3 cellular contexts compared by ENCODE assay signal in genomic region chr16:5616841-5617240, GRCh38.
TF ChIP-seq lines count a peak whose summit lies in the region.

No MANE protein-coding gene starts in this region.

TF ChIP-seq in SK-N-SH, 30 proteins besides CTCF, POLR2A, EP300 and RAD21:
- no peak for TF ChIP-seq RXRA (IDR thresholded peaks at IDR 0.05; ENCODE audit: borderline replicate concordance, low read depth)
- TF ChIP-seq SMC3 (IDR thresholded peaks at IDR 0.05; ENCODE audit: low read depth, low read length) = no peak
- TF ChIP-seq RFX5 (IDR thresholded peaks at IDR 0.05; ENCODE audit: low read length) = no peak
- TF ChIP-seq, protein P1, sequence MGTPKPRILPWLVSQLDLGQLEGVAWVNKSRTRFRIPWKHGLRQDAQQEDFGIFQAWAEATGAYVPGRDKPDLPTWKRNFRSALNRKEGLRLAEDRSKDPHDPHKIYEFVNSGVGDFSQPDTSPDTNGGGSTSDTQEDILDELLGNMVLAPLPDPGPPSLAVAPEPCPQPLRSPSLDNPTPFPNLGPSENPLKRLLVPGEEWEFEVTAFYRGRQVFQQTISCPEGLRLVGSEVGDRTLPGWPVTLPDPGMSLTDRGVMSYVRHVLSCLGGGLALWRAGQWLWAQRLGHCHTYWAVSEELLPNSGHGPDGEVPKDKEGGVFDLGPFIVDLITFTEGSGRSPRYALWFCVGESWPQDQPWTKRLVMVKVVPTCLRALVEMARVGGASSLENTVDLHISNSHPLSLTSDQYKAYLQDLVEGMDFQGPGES (IDR thresholded peaks at IDR 0.05; ENCODE audit: low read depth, low read length) = no peak
- no peak for TF ChIP-seq GABPA (IDR thresholded peaks at IDR 0.05; ENCODE audit: low read depth)
- TF ChIP-seq FOXM1 (IDR thresholded peaks at IDR 0.05; ENCODE audit: low read depth) = no peak
- TF ChIP-seq SIN3A (IDR thresholded peaks at IDR 0.05; ENCODE audit: borderline replicate concordance, low read depth, low read length) = no peak

TF ChIP-seq in SK-N-SH treated with all-trans-retinoic acid at 6 μM for 48 hours, 23 proteins besides CTCF, POLR2A, EP300 and RAD21:
- TF ChIP-seq SNAI2 (CRISPR knock-in tag; IDR thresholded peaks at IDR 0.05) = no peak
- no peak for TF ChIP-seq CREB5 (CRISPR knock-in tag; IDR thresholded peaks at IDR 0.05; ENCODE audit: low read depth)
- TF ChIP-seq ZNF70 (CRISPR knock-in tag; IDR thresholded peaks at IDR 0.05) = no peak
- TF ChIP-seq ESRRG (CRISPR knock-in tag; IDR thresholded peaks at IDR 0.05) = no peak
- no peak for TF ChIP-seq ZNF565 (CRISPR knock-in tag; conservative IDR thresholded peaks at IDR 0.05; ENCODE audit: low read depth)
- TF ChIP-seq TCF4 (CRISPR knock-in tag; IDR thresholded peaks at IDR 0.05; ENCODE audit: borderline replicate concordance) = no peak
- TF ChIP-seq TOX (CRISPR knock-in tag; IDR thresholded peaks at IDR 0.05; ENCODE audit: borderline replicate concordance) = no peak
- TF ChIP-seq RARB (CRISPR knock-in tag; IDR thresholded peaks at IDR 0.05) = no peak
- TF ChIP-seq ISL1 (CRISPR knock-in tag; IDR thresholded peaks at IDR 0.05) = no peak
- no peak for TF ChIP-seq ZC3H10 (CRISPR knock-in tag; IDR thresholded peaks at IDR 0.05)
- TF ChIP-seq ARNTL (CRISPR knock-in tag; IDR thresholded peaks at IDR 0.05; ENCODE audit: borderline replicate concordance, low read depth) = no peak
- TF ChIP-seq, protein P2, sequence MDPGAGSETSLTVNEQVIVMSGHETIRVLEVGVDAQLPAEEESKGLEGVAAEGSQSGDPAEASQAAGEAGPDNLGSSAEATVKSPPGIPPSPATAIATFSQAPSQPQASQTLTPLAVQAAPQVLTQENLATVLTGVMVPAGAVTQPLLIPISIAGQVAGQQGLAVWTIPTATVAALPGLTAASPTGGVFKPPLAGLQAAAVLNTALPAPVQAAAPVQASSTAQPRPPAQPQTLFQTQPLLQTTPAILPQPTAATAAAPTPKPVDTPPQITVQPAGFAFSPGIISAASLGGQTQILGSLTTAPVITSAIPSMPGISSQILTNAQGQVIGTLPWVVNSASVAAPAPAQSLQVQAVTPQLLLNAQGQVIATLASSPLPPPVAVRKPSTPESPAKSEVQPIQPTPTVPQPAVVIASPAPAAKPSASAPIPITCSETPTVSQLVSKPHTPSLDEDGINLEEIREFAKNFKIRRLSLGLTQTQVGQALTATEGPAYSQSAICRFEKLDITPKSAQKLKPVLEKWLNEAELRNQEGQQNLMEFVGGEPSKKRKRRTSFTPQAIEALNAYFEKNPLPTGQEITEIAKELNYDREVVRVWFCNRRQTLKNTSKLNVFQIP (CRISPR knock-in tag; IDR thresholded peaks at IDR 0.05; ENCODE audit: borderline replicate concordance, low read depth) = no peak
- TF ChIP-seq ZFP3 (CRISPR knock-in tag; IDR thresholded peaks at IDR 0.05) = no peak
- TF ChIP-seq CSDC2 (CRISPR knock-in tag; IDR thresholded peaks at IDR 0.05) = no peak
- TF ChIP-seq TSHZ2 (CRISPR knock-in tag; IDR thresholded peaks at IDR 0.05) = no peak
- no peak for TF ChIP-seq ZNF8 (CRISPR knock-in tag; IDR thresholded peaks at IDR 0.05)
TF ChIP-seq in SK-N-SH treated with all-trans-retinoic acid at 6 μM for 48 hours: peak in this region for 0.

TF ChIP-seq in H1, 55 proteins besides CTCF, POLR2A, EP300 and RAD21:
- TF ChIP-seq CHD2 (IDR thresholded peaks at IDR 0.05; ENCODE audit: low read length) = no peak
- TF ChIP-seq TCF12 (IDR thresholded peaks at IDR 0.05; ENCODE audit: low read depth, low read length) = no peak
- TF ChIP-seq BACH1 (IDR thresholded peaks at IDR 0.05; ENCODE audit: low read length) = no peak
- TF ChIP-seq, protein P3, sequence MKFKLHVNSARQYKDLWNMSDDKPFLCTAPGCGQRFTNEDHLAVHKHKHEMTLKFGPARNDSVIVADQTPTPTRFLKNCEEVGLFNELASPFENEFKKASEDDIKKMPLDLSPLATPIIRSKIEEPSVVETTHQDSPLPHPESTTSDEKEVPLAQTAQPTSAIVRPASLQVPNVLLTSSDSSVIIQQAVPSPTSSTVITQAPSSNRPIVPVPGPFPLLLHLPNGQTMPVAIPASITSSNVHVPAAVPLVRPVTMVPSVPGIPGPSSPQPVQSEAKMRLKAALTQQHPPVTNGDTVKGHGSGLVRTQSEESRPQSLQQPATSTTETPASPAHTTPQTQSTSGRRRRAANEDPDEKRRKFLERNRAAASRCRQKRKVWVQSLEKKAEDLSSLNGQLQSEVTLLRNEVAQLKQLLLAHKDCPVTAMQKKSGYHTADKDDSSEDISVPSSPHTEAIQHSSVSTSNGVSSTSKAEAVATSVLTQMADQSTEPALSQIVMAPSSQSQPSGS (IDR thresholded peaks at IDR 0.05; ENCODE audit: low read length) = no peak
- TF ChIP-seq CBX8 (IDR thresholded peaks at IDR 0.05; ENCODE audit: borderline replicate concordance, low read depth, low read length) = no peak
- no peak for TF ChIP-seq CBX5 (IDR thresholded peaks at IDR 0.05; ENCODE audit: low read depth, low read length)
- TF ChIP-seq E2F6 (IDR thresholded peaks at IDR 0.05) = no peak
